10 cellular contexts compared by ENCODE assay signal in the genomic region with DNA sequence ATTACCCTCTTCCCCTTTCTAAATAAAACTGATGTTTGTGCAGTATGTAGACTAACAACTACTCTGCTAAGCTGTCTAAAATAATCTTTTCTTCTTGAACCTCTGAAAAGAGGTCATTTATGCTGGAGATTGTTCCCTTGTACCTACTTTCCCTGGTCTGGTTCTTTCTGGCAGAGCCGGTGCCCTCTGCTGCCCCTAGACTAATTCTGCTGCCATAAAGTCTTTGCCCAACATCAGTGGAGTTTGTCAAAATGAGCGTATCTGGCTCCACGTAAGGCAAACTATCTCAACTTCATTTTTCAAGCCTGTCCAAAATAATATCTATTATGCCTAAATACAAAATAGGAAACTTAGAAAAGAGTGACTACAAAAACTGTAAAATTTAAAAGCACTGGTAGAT. TPM values are rescaled to one million over a fixed set of nuclear protein-coding genes. Genes with fewer than 3 reads are reported as not detected.
DNase-seq lines count a peak whose midpoint lies in the region; ATAC-seq and TF ChIP-seq lines count a peak whose summit lies in the region.
"Had no signal": no experiment of that assay in that cellular context is flagged by ENCODE, and none has a peak within 500 bp of the region (broad histone marks: within the 10 kb centered on the region; RNA-seq: fewer than 3 reads in every experiment).

No MANE protein-coding gene starts in this region.

- H3K4me1 ChIP-seq in Caco-2: no peaks in the 10 kb centered on the region

- POLR2A ChIA-PET in Caco-2 (lab: Charles Lee): no interaction called here

- DNase-seq in MV-4-11 (lab: John Stamatoyannopoulos, UW) (peak; percentile 56), left cardiac atrium (no peak), DMS79 (lab: John Stamatoyannopoulos, UW) (no peak), Caco-2 (no peak), iPS-NIHi7 (ENCODE audit: extremely low spot score) (no peak)
- no peak for DNase-seq in stimulated activated naive B cell treated with anti-CD40 and anti-IgM and Interleukin-4, amounts not matched to agents 10 μg/mL and 1 μg/mL and 100 μg/mL, for 72 hours
- DNase-seq: activated CD4-positive, CD25-positive, alpha-beta regulatory T cell; effector CD8-positive, alpha-beta T cell had no signal

- no peaks in the 10 kb centered on the region for H3K9me3 Mint-ChIP-seq in activated T-helper 17 cell treated with anti-CD3 and anti-CD28 coated beads, Interleukin-2, amount 50 U/mL, for 72 hours
- H3K9me3 Mint-ChIP-seq in stimulated activated naive B cell treated with anti-CD40 and anti-IgM and Interleukin-4, amounts not matched to agents 10 μg/mL and 1 μg/mL and 100 μg/mL, for 72 hours: no peaks in the 10 kb centered on the region
- H3K9me3 Mint-ChIP-seq in Caco-2 (ENCODE audit: unreplicated experiment): no peaks in the 10 kb centered on the region
- H3K9me3 Mint-ChIP-seq: activated naive CD4-positive, alpha-beta T cell treated with anti-CD3 and anti-CD28 coated beads, Interleukin-2, amount 50 U/mL, for 24 hours had no signal

- H3K4me3 ChIP-seq in Caco-2 (ENCODE audit: low read depth, low read length): no peak overlapping the region

- intact Hi-C loops in left cardiac atrium (cut with DNase I): no loop called here
- intact Hi-C loops in Caco-2 (cut with micrococcal nuclease; ENCODE audit: unreplicated experiment): no loop called here

- peaks cover 17% of the 10 kb centered on the region for H3K4me1 Mint-ChIP-seq in activated T-helper 17 cell treated with anti-CD3 and anti-CD28 coated beads, Interleukin-2, amount 50 U/mL, for 72 hours
- H3K4me1 Mint-ChIP-seq in stimulated activated naive B cell treated with anti-CD40 and anti-IgM and Interleukin-4, amounts not matched to agents 10 μg/mL and 1 μg/mL and 100 μg/mL, for 72 hours: peaks cover 15 to 24% of the 10 kb centered on the region in 2 donors
- H3K4me1 Mint-ChIP-seq in Caco-2 (ENCODE audit: low read depth, unreplicated experiment): peaks cover 5% of the 10 kb centered on the region

- BruUV-seq in Caco-2 (replicated peaks; lab: Mats Ljungman, UMichigan): no TSS peak

- TF ChIP-seq CTCF in Caco-2 (IDR thresholded peaks at IDR 0.05; ENCODE audit: insufficient read depth in 1 of 2, low read depth in 1 of 2, low read length in 1 of 2, severe bottlenecking in 1 of 2, unreplicated experiment in 1 of 2): no peak

- H3K36me3 ChIP-seq in Caco-2 (ENCODE audit: control insufficient read depth, insufficient read depth, low read length): no peaks in the 10 kb centered on the region; the same call in 1 of the 2 replicates

- no peaks in the 10 kb centered on the region for H3K27me3 ChIP-seq in Caco-2 (replicated peaks; ENCODE audit: control insufficient read depth, insufficient read depth, low read length)

- H3K27ac Mint-ChIP-seq in activated T-helper 17 cell treated with anti-CD3 and anti-CD28 coated beads, Interleukin-2, amount 50 U/mL, for 72 hours: peak overlapping the region; percentile 40
- H3K27ac Mint-ChIP-seq in stimulated activated naive B cell treated with anti-CD40 and anti-IgM and Interleukin-4, amounts not matched to agents 10 μg/mL and 1 μg/mL and 100 μg/mL, for 72 hours: peak overlapping the region; percentile 37
- no peak overlapping the region for H3K27ac Mint-ChIP-seq in Caco-2 (ENCODE audit: unreplicated experiment)
- H3K27ac Mint-ChIP-seq: activated naive CD4-positive, alpha-beta T cell treated with anti-CD3 and anti-CD28 coated beads, Interleukin-2, amount 50 U/mL, for 24 hours had no signal

- H3K4me3 Mint-ChIP-seq in activated T-helper 17 cell treated with anti-CD3 and anti-CD28 coated beads, Interleukin-2, amount 50 U/mL, for 72 hours: no peak overlapping the region
- no peak overlapping the region for H3K4me3 Mint-ChIP-seq in stimulated activated naive B cell treated with anti-CD40 and anti-IgM and Interleukin-4, amounts not matched to agents 10 μg/mL and 1 μg/mL and 100 μg/mL, for 72 hours
- no peak overlapping the region for H3K4me3 Mint-ChIP-seq in Caco-2 (ENCODE audit: unreplicated experiment)
- H3K4me3 Mint-ChIP-seq: activated naive CD4-positive, alpha-beta T cell treated with anti-CD3 and anti-CD28 coated beads, Interleukin-2, amount 50 U/mL, for 24 hours had no signal

- CTCF ChIA-PET in Caco-2 (lab: Charles Lee): no interaction called here

- H3K36me3 Mint-ChIP-seq in activated T-helper 17 cell treated with anti-CD3 and anti-CD28 coated beads, Interleukin-2, amount 50 U/mL, for 72 hours (ENCODE audit: low read depth): peaks cover 83% of the 10 kb centered on the region
- H3K36me3 Mint-ChIP-seq in stimulated activated naive B cell treated with anti-CD40 and anti-IgM and Interleukin-4, amounts not matched to agents 10 μg/mL and 1 μg/mL and 100 μg/mL, for 72 hours: peaks cover 46 to 53% of the 10 kb centered on the region in 2 donors
- H3K36me3 Mint-ChIP-seq in Caco-2 (ENCODE audit: insufficient read depth, unreplicated experiment): peaks cover 16% of the 10 kb centered on the region

- no peak for ATAC-seq in activated T-helper 17 cell treated with anti-CD3 and anti-CD28 coated beads, Interleukin-2, amount 50 U/mL, for 72 hours (replicated peaks)
- peak; percentile 15 to 50 for ATAC-seq in left cardiac atrium
- no peak for ATAC-seq in stimulated activated naive B cell treated with anti-CD40 and anti-IgM and Interleukin-4, amounts not matched to agents 10 μg/mL and 1 μg/mL and 100 μg/mL, for 72 hours (replicated peaks)

- no peaks in the 10 kb centered on the region for H3K9me3 ChIP-seq in Caco-2

- no peaks in the 10 kb centered on the region for H3K27me3 Mint-ChIP-seq in activated T-helper 17 cell treated with anti-CD3 and anti-CD28 coated beads, Interleukin-2, amount 50 U/mL, for 72 hours
- no peaks in the 10 kb centered on the region for H3K27me3 Mint-ChIP-seq in stimulated activated naive B cell treated with anti-CD40 and anti-IgM and Interleukin-4, amounts not matched to agents 10 μg/mL and 1 μg/mL and 100 μg/mL, for 72 hours
- H3K27me3 Mint-ChIP-seq in Caco-2 (ENCODE audit: insufficient read depth, unreplicated experiment): no peaks in the 10 kb centered on the region
- H3K27me3 Mint-ChIP-seq: activated naive CD4-positive, alpha-beta T cell treated with anti-CD3 and anti-CD28 coated beads, Interleukin-2, amount 50 U/mL, for 24 hours had no signal

RNA-seq across cellular contexts. Expression of gene ANGPTL7, which starts 30.9 kb away (rescaled TPM):
- total RNA-seq in activated T-helper 17 cell treated with anti-CD3 and anti-CD28 coated beads, Interleukin-2, amount 50 U/mL, for 72 hours: not detected
- total RNA-seq in left cardiac atrium: 1 to 10 TPM in 1 of 2 donors, under 1 TPM in 1; 0.39 to 3.0 TPM
- total RNA-seq in Caco-2 (2022): not detected in 2 replicates

RNA-seq across cellular contexts. Expression of gene EXOSC10, which starts 58.6 kb away (rescaled TPM):
- total RNA-seq in activated T-helper 17 cell treated with anti-CD3 and anti-CD28 coated beads, Interleukin-2, amount 50 U/mL, for 72 hours: 100 to 1,000 TPM in 1 of 2 donors, 10 to 100 TPM in 1; 69.0 to 102 TPM
- total RNA-seq in left cardiac atrium: 10 to 100 TPM; 19.8 to 26.6 TPM
- total RNA-seq in Caco-2 (2022): 80.8 and 83.7 TPM in 2 replicates

Comparison
In these comparisons a context has a peak if more than half of its experiments do, and no peak if none do; other contexts are left out.
1. ATAC-seq: peak in left cardiac atrium (2 of 2); none in activated T-helper 17 cell treated with anti-CD3 and anti-CD28 coated beads, Interleukin-2, amount 50 U/mL, for 72 hours (single experiment) and stimulated activated naive B cell treated with anti-CD40 and anti-IgM and Interleukin-4, amounts not matched to agents 10 μg/mL and 1 μg/mL and 100 μg/mL, for 72 hours (0 of 2).